8 cellular contexts compared by ENCODE assay signal in genomic region chr19:47035495-47036232, GRCh38. TPM values are rescaled to one million over a fixed set of nuclear protein-coding genes. Genes with fewer than 3 reads are reported as not detected.
DNase-seq lines count a peak whose midpoint lies in the region; ATAC-seq lines count a peak whose summit lies in the region.

No MANE protein-coding gene starts in this region.

- peak; percentile 92 for ATAC-seq in GM21619 (IDR thresholded peaks at IDR 0.05; ENCODE audit: unreplicated experiment)
- peak; percentile 94 for ATAC-seq in activated T-helper 17 cell treated with anti-CD3 and anti-CD28 coated beads, Interleukin-2, amount 50 U/mL, for 72 hours (replicated peaks)
- peak; percentile 93 to 94 for ATAC-seq in natural killer cell treated with Interleukin-12 subunit alpha and Interleukin-12 subunit beta and Interleukin-15 and Interleukin-18, amount 100 ng/mL, for 72 hours

- peak overlapping the region; percentile 88 for H3K4me3 Mint-ChIP-seq in activated T-helper 17 cell treated with anti-CD3 and anti-CD28 coated beads, Interleukin-2, amount 50 U/mL, for 72 hours
- peak overlapping the region; percentile 86 for H3K4me3 Mint-ChIP-seq in natural killer cell treated with Interleukin-12 subunit alpha and Interleukin-12 subunit beta and Interleukin-15 and Interleukin-18, amount 100 ng/mL, for 72 hours

- DNase-seq in DMS153 (lab: John Stamatoyannopoulos, UW) (peak; percentile 62), LHCN-M2 (ENCODE audit: low read depth) (peak; percentile 85), RPMI7951 (ENCODE audit: low read depth) (peak; percentile 75), fibroblast of peridontal ligament (ENCODE audit: extremely low read depth) (peak; percentile 70)
- peak; percentile 91 for DNase-seq in natural killer cell treated with Interleukin-12 subunit alpha and Interleukin-12 subunit beta and Interleukin-15 and Interleukin-18, amount 100 ng/mL, for 72 hours (ENCODE audit: low spot score)
- peak; percentile 93 for DNase-seq in stimulated activated naive CD4-positive, alpha-beta T cell treated with Interleukin-2 at 50 U/mL for 16 hours (lab: John Stamatoyannopoulos, UW)

- H3K4me1 Mint-ChIP-seq in activated T-helper 17 cell treated with anti-CD3 and anti-CD28 coated beads, Interleukin-2, amount 50 U/mL, for 72 hours: peaks cover 14% of the 10 kb centered on the region
- peaks cover 14 to 20% of the 10 kb centered on the region in 2 donors for H3K4me1 Mint-ChIP-seq in natural killer cell treated with Interleukin-12 subunit alpha and Interleukin-12 subunit beta and Interleukin-15 and Interleukin-18, amount 100 ng/mL, for 72 hours (ENCODE audit: low read depth in 2 of 2)

- H3K27ac Mint-ChIP-seq in activated T-helper 17 cell treated with anti-CD3 and anti-CD28 coated beads, Interleukin-2, amount 50 U/mL, for 72 hours: peak overlapping the region; percentile 99
- H3K27ac Mint-ChIP-seq in natural killer cell treated with Interleukin-12 subunit alpha and Interleukin-12 subunit beta and Interleukin-15 and Interleukin-18, amount 100 ng/mL, for 72 hours: peak overlapping the region; percentile 68 to 81

- peaks cover 8% of the 10 kb centered on the region for H3K27me3 Mint-ChIP-seq in activated T-helper 17 cell treated with anti-CD3 and anti-CD28 coated beads, Interleukin-2, amount 50 U/mL, for 72 hours
- peaks cover 3 to 6% of the 10 kb centered on the region in 2 donors for H3K27me3 Mint-ChIP-seq in natural killer cell treated with Interleukin-12 subunit alpha and Interleukin-12 subunit beta and Interleukin-15 and Interleukin-18, amount 100 ng/mL, for 72 hours

- H3K36me3 Mint-ChIP-seq in activated T-helper 17 cell treated with anti-CD3 and anti-CD28 coated beads, Interleukin-2, amount 50 U/mL, for 72 hours (ENCODE audit: low read depth): peaks cover 8% of the 10 kb centered on the region
- no peaks in the 10 kb centered on the region for H3K36me3 Mint-ChIP-seq in natural killer cell treated with Interleukin-12 subunit alpha and Interleukin-12 subunit beta and Interleukin-15 and Interleukin-18, amount 100 ng/mL, for 72 hours

- no peaks in the 10 kb centered on the region for H3K9me3 Mint-ChIP-seq in activated T-helper 17 cell treated with anti-CD3 and anti-CD28 coated beads, Interleukin-2, amount 50 U/mL, for 72 hours
- H3K9me3 Mint-ChIP-seq in natural killer cell treated with Interleukin-12 subunit alpha and Interleukin-12 subunit beta and Interleukin-15 and Interleukin-18, amount 100 ng/mL, for 72 hours: no peaks in the 10 kb centered on the region

RNA-seq across cellular contexts. Expression of gene TMEM160, which starts 12.8 kb away (rescaled TPM):
- total RNA-seq in LHCN-M2 (2014; rRNA removed): 62.9 and 76.3 TPM in 2 replicates
- polyA plus RNA-seq in LHCN-M2 (2012): 94.8 TPM
- total RNA-seq in RPMI7951 (2014; rRNA removed; shearing (Covaris generic)): 49.0 and 61.2 TPM in 2 replicates
- total RNA-seq in activated T-helper 17 cell treated with anti-CD3 and anti-CD28 coated beads, Interleukin-2, amount 50 U/mL, for 72 hours: 10 to 100 TPM; 18.6 to 56.3 TPM
- total RNA-seq in natural killer cell treated with Interleukin-12 subunit alpha and Interleukin-12 subunit beta and Interleukin-15 and Interleukin-18, amount 100 ng/mL, for 72 hours: 10 to 100 TPM; 35.0 to 62.7 TPM

RNA-seq across cellular contexts. Expression of gene NPAS1, which starts 16.0 kb away (rescaled TPM):
- 1.0 and 1.9 TPM in 2 replicates for total RNA-seq in LHCN-M2 (2014; rRNA removed)
- 9.4 TPM for polyA plus RNA-seq in LHCN-M2 (2012)
- not detected in 2 replicates for total RNA-seq in RPMI7951 (2014; rRNA removed; shearing (Covaris generic))
- total RNA-seq in activated T-helper 17 cell treated with anti-CD3 and anti-CD28 coated beads, Interleukin-2, amount 50 U/mL, for 72 hours: under 1 TPM; 0.42 to 0.73 TPM
- not detected for total RNA-seq in natural killer cell treated with Interleukin-12 subunit alpha and Interleukin-12 subunit beta and Interleukin-15 and Interleukin-18, amount 100 ng/mL, for 72 hours

Comparison
In these comparisons a context has a peak if more than half of its experiments do, and no peak if none do; other contexts are left out.
1. Peak in every context shown above with its lines: DNase-seq and ATAC-seq.